2 cellular contexts compared by ENCODE assay signal in genomic region chr2:227853204-227853629, GRCh38.
TF ChIP-seq lines count a peak whose summit lies in the region.

No MANE protein-coding gene starts in this region.

TF ChIP-seq in A549, 52 proteins besides CTCF, POLR2A, EP300 and RAD21 (continued from another document):
- TF ChIP-seq HMGXB4 (CRISPR knock-in tag; IDR thresholded peaks at IDR 0.05; ENCODE audit: borderline replicate concordance) (no peak), CHD2 (IDR thresholded peaks at IDR 0.05; ENCODE audit: low read length, partially characterized antibody) (no peak), PHF8 (IDR thresholded peaks at IDR 0.05; ENCODE audit: borderline replicate concordance, low read depth) (no peak), HOXB5 (CRISPR knock-in tag; IDR thresholded peaks at IDR 0.05) (no peak), SMC3 (IDR thresholded peaks at IDR 0.05) (no peak)
- TF ChIP-seq, protein P1, sequence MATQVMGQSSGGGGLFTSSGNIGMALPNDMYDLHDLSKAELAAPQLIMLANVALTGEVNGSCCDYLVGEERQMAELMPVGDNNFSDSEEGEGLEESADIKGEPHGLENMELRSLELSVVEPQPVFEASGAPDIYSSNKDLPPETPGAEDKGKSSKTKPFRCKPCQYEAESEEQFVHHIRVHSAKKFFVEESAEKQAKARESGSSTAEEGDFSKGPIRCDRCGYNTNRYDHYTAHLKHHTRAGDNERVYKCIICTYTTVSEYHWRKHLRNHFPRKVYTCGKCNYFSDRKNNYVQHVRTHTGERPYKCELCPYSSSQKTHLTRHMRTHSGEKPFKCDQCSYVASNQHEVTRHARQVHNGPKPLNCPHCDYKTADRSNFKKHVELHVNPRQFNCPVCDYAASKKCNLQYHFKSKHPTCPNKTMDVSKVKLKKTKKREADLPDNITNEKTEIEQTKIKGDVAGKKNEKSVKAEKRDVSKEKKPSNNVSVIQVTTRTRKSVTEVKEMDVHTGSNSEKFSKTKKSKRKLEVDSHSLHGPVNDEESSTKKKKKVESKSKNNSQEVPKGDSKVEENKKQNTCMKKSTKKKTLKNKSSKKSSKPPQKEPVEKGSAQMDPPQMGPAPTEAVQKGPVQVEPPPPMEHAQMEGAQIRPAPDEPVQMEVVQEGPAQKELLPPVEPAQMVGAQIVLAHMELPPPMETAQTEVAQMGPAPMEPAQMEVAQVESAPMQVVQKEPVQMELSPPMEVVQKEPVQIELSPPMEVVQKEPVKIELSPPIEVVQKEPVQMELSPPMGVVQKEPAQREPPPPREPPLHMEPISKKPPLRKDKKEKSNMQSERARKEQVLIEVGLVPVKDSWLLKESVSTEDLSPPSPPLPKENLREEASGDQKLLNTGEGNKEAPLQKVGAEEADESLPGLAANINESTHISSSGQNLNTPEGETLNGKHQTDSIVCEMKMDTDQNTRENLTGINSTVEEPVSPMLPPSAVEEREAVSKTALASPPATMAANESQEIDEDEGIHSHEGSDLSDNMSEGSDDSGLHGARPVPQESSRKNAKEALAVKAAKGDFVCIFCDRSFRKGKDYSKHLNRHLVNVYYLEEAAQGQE (IDR thresholded peaks at IDR 0.05), result no peak
TF ChIP-seq in A549: peak in this region for 0.

TF ChIP-seq in HEK293, 187 proteins besides CTCF, POLR2A, EP300 and RAD21 (continued from another document):
- TF ChIP-seq PRDM10 (tag by site-specific recombination; IDR thresholded peaks at IDR 0.05), result peak; percentile 64
- TF ChIP-seq, protein P2, sequence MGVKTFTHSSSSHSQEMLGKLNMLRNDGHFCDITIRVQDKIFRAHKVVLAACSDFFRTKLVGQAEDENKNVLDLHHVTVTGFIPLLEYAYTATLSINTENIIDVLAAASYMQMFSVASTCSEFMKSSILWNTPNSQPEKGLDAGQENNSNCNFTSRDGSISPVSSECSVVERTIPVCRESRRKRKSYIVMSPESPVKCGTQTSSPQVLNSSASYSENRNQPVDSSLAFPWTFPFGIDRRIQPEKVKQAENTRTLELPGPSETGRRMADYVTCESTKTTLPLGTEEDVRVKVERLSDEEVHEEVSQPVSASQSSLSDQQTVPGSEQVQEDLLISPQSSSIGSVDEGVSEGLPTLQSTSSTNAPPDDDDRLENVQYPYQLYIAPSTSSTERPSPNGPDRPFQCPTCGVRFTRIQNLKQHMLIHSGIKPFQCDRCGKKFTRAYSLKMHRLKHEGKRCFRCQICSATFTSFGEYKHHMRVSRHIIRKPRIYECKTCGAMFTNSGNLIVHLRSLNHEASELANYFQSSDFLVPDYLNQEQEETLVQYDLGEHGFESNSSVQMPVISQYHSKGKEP (tag by site-specific recombination; IDR thresholded peaks at IDR 0.05), result peak; percentile 82
- no peak for TF ChIP-seq ZNF776 (tag by site-specific recombination; IDR thresholded peaks at IDR 0.05; ENCODE audit: borderline replicate concordance)
- peak; percentile 44; the same call in 1 of the 2 replicates for TF ChIP-seq ZBTB20 (tag by site-specific recombination; IDR thresholded peaks at IDR 0.05)
- TF ChIP-seq ZNF629 (tag by site-specific recombination; IDR thresholded peaks at IDR 0.05), result peak; percentile 74
- TF ChIP-seq GLIS1 (tag by site-specific recombination; IDR thresholded peaks at IDR 0.05), result peak; percentile 79
- no peak for TF ChIP-seq ZNF423 (tag by site-specific recombination; IDR thresholded peaks at IDR 0.05)
- TF ChIP-seq ZNF596 (tag by site-specific recombination; IDR thresholded peaks at IDR 0.05), result no peak
- no peak for TF ChIP-seq ZNF549 (tag by site-specific recombination; IDR thresholded peaks at IDR 0.05)
- no peak for TF ChIP-seq KLF8 (tag by site-specific recombination; IDR thresholded peaks at IDR 0.05)
- no peak for TF ChIP-seq SP7 (tag by site-specific recombination; IDR thresholded peaks at IDR 0.05)
- no peak for TF ChIP-seq ZNF335 (tag by site-specific recombination; conservative IDR thresholded peaks at IDR 0.05)
- no peak for TF ChIP-seq ZNF501 (tag by site-specific recombination; IDR thresholded peaks at IDR 0.05)
- no peak for TF ChIP-seq ZNF157 (tag by site-specific recombination; IDR thresholded peaks at IDR 0.05)
- TF ChIP-seq ZNF221 (tag by site-specific recombination; IDR thresholded peaks at IDR 0.05; ENCODE audit: borderline replicate concordance), result no peak
- TF ChIP-seq ZNF785 (tag by site-specific recombination; IDR thresholded peaks at IDR 0.05), result no peak
- TF ChIP-seq, protein P3, sequence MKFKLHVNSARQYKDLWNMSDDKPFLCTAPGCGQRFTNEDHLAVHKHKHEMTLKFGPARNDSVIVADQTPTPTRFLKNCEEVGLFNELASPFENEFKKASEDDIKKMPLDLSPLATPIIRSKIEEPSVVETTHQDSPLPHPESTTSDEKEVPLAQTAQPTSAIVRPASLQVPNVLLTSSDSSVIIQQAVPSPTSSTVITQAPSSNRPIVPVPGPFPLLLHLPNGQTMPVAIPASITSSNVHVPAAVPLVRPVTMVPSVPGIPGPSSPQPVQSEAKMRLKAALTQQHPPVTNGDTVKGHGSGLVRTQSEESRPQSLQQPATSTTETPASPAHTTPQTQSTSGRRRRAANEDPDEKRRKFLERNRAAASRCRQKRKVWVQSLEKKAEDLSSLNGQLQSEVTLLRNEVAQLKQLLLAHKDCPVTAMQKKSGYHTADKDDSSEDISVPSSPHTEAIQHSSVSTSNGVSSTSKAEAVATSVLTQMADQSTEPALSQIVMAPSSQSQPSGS (tag by site-specific recombination; IDR thresholded peaks at IDR 0.05; ENCODE audit: low read depth), result peak; percentile 65
- TF ChIP-seq MZF1 (tag by site-specific recombination; IDR thresholded peaks at IDR 0.05; ENCODE audit: borderline replicate concordance), result no peak
- TF ChIP-seq ZNF561 (tag by site-specific recombination; IDR thresholded peaks at IDR 0.05; ENCODE audit: borderline replicate concordance), result no peak
- TF ChIP-seq ZNF311 (tag by site-specific recombination; IDR thresholded peaks at IDR 0.05; ENCODE audit: borderline replicate concordance), result no peak
- TF ChIP-seq ZBTB7A (tag by site-specific recombination; IDR thresholded peaks at IDR 0.05; ENCODE audit: low read depth), result no peak
- peak; percentile 34; the same call in 1 of the 2 replicates for TF ChIP-seq ZXDB (tag by site-specific recombination; IDR thresholded peaks at IDR 0.05)
- TF ChIP-seq SCRT2 (tag by site-specific recombination; IDR thresholded peaks at IDR 0.05), result 0 out of 2 replicates have a peak, but pooled peaks have one; percentile 49
TF ChIP-seq in HEK293: peak in this region for 10.
